Comparison of ENCODE assay signal across 1 cellular context in the genomic region with DNA sequence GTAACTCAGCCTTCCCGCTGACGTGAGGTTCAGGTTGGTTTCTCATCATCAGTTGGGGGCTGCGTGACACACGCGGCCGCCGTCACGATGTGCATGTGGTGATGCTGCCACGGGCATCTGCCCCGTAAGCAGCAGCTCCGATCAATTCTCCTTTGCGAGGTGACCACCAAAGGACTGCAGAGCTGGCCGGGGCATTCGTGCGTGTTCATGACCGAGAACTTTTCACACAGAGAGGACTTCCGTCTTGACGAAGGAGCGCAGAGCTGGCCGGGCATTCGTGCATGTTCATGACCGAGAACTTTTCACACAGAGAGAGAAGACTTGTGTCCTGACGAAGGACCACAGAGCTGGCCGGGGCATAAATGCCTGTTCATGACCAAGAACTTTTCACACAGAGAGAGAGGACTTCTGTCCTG.
TF ChIP-seq lines count a peak whose summit lies in the region.

No MANE protein-coding gene starts in this region.

TF ChIP-seq in K562, 482 proteins besides CTCF, POLR2A, EP300 and RAD21:
- TF ChIP-seq, protein P1, sequence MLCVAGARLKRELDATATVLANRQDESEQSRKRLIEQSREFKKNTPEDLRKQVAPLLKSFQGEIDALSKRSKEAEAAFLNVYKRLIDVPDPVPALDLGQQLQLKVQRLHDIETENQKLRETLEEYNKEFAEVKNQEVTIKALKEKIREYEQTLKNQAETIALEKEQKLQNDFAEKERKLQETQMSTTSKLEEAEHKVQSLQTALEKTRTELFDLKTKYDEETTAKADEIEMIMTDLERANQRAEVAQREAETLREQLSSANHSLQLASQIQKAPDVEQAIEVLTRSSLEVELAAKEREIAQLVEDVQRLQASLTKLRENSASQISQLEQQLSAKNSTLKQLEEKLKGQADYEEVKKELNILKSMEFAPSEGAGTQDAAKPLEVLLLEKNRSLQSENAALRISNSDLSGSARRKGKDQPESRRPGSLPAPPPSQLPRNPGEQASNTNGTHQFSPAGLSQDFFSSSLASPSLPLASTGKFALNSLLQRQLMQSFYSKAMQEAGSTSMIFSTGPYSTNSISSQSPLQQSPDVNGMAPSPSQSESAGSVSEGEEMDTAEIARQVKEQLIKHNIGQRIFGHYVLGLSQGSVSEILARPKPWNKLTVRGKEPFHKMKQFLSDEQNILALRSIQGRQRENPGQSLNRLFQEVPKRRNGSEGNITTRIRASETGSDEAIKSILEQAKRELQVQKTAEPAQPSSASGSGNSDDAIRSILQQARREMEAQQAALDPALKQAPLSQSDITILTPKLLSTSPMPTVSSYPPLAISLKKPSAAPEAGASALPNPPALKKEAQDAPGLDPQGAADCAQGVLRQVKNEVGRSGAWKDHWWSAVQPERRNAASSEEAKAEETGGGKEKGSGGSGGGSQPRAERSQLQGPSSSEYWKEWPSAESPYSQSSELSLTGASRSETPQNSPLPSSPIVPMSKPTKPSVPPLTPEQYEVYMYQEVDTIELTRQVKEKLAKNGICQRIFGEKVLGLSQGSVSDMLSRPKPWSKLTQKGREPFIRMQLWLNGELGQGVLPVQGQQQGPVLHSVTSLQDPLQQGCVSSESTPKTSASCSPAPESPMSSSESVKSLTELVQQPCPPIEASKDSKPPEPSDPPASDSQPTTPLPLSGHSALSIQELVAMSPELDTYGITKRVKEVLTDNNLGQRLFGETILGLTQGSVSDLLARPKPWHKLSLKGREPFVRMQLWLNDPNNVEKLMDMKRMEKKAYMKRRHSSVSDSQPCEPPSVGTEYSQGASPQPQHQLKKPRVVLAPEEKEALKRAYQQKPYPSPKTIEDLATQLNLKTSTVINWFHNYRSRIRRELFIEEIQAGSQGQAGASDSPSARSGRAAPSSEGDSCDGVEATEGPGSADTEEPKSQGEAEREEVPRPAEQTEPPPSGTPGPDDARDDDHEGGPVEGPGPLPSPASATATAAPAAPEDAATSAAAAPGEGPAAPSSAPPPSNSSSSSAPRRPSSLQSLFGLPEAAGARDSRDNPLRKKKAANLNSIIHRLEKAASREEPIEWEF (CRISPR knock-in tag; IDR thresholded peaks at IDR 0.05): no peak
- TF ChIP-seq CEBPB (tag; IDR thresholded peaks at IDR 0.05) (no peak), ZNF668 (CRISPR knock-in tag; IDR thresholded peaks at IDR 0.05) (no peak), MAFF (IDR thresholded peaks at IDR 0.05; ENCODE audit: low read length) (no peak), HDAC1 (IDR thresholded peaks at IDR 0.05) (no peak), ZNF785 (CRISPR knock-in tag; IDR thresholded peaks at IDR 0.05) (no peak), TRIM28 (IDR thresholded peaks at IDR 0.05) (no peak), ETS2 (tag; IDR thresholded peaks at IDR 0.05; ENCODE audit: borderline replicate concordance, poor library complexity, severe bottlenecking) (no peak), DNMT1 (IDR thresholded peaks at IDR 0.05) (no peak), C11orf30 (IDR thresholded peaks at IDR 0.05; ENCODE audit: low read depth) (no peak), EGR1 (conservative IDR thresholded peaks at IDR 0.05) (no peak), ZSCAN29 (IDR thresholded peaks at IDR 0.05) (no peak)
- TF ChIP-seq, protein P2, sequence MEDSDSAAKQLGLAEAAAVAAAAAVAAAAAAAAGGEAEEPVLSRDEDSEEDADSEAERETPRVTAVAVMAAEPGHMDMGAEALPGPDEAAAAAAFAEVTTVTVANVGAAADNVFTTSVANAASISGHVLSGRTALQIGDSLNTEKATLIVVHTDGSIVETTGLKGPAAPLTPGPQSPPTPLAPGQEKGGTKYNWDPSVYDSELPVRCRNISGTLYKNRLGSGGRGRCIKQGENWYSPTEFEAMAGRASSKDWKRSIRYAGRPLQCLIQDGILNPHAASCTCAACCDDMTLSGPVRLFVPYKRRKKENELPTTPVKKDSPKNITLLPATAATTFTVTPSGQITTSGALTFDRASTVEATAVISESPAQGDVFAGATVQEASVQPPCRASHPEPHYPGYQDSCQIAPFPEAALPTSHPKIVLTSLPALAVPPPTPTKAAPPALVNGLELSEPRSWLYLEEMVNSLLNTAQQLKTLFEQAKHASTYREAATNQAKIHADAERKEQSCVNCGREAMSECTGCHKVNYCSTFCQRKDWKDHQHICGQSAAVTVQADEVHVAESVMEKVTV (CRISPR knock-in tag; IDR thresholded peaks at IDR 0.05): no peak
- TF ChIP-seq, protein P3, sequence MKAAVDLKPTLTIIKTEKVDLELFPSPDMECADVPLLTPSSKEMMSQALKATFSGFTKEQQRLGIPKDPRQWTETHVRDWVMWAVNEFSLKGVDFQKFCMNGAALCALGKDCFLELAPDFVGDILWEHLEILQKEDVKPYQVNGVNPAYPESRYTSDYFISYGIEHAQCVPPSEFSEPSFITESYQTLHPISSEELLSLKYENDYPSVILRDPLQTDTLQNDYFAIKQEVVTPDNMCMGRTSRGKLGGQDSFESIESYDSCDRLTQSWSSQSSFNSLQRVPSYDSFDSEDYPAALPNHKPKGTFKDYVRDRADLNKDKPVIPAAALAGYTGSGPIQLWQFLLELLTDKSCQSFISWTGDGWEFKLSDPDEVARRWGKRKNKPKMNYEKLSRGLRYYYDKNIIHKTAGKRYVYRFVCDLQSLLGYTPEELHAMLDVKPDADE (conservative IDR thresholded peaks at IDR 0.05; ENCODE audit: control insufficient read depth, low read depth, low read length): no peak
- TF ChIP-seq, protein P4, sequence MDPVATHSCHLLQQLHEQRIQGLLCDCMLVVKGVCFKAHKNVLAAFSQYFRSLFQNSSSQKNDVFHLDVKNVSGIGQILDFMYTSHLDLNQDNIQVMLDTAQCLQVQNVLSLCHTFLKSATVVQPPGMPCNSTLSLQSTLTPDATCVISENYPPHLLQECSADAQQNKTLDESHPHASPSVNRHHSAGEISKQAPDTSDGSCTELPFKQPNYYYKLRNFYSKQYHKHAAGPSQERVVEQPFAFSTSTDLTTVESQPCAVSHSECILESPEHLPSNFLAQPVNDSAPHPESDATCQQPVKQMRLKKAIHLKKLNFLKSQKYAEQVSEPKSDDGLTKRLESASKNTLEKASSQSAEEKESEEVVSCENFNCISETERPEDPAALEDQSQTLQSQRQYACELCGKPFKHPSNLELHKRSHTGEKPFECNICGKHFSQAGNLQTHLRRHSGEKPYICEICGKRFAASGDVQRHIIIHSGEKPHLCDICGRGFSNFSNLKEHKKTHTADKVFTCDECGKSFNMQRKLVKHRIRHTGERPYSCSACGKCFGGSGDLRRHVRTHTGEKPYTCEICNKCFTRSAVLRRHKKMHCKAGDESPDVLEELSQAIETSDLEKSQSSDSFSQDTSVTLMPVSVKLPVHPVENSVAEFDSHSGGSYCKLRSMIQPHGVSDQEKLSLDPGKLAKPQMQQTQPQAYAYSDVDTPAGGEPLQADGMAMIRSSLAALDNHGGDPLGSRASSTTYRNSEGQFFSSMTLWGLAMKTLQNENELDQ (CRISPR knock-in tag; IDR thresholded peaks at IDR 0.05; ENCODE audit: borderline replicate concordance): no peak
- TF ChIP-seq, protein P5, sequence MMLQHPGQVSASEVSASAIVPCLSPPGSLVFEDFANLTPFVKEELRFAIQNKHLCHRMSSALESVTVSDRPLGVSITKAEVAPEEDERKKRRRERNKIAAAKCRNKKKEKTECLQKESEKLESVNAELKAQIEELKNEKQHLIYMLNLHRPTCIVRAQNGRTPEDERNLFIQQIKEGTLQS (IDR thresholded peaks at IDR 0.05): no peak
- TF ChIP-seq, protein P5 (CRISPR knock-in tag; conservative IDR thresholded peaks at IDR 0.05): no peak
- TF ChIP-seq, protein P6, sequence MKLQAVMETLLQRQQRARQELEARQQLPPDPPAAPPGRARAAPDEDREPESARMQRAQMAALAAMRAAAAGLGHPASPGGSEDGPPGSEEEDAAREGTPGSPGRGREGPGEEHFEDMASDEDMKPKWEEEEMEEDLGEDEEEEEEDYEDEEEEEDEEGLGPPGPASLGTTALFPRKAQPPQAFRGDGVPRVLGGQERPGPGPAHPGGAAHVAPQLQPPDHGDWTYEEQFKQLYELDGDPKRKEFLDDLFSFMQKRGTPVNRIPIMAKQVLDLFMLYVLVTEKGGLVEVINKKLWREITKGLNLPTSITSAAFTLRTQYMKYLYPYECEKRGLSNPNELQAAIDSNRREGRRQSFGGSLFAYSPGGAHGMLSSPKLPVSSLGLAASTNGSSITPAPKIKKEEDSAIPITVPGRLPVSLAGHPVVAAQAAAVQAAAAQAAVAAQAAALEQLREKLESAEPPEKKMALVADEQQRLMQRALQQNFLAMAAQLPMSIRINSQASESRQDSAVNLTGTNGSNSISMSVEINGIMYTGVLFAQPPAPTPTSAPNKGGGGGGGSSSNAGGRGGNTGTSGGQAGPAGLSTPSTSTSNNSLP (IDR thresholded peaks at IDR 0.05; ENCODE audit: borderline replicate concordance, low read depth, low read length): no peak
- TF ChIP-seq, protein P7, sequence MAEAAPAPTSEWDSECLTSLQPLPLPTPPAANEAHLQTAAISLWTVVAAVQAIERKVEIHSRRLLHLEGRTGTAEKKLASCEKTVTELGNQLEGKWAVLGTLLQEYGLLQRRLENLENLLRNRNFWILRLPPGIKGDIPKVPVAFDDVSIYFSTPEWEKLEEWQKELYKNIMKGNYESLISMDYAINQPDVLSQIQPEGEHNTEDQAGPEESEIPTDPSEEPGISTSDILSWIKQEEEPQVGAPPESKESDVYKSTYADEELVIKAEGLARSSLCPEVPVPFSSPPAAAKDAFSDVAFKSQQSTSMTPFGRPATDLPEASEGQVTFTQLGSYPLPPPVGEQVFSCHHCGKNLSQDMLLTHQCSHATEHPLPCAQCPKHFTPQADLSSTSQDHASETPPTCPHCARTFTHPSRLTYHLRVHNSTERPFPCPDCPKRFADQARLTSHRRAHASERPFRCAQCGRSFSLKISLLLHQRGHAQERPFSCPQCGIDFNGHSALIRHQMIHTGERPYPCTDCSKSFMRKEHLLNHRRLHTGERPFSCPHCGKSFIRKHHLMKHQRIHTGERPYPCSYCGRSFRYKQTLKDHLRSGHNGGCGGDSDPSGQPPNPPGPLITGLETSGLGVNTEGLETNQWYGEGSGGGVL (CRISPR knock-in tag; IDR thresholded peaks at IDR 0.05): no peak
